In genomic region chr10:61001731-61002122, GRCh38 we compare ENCODE assay signal across 9 cellular contexts. TPM values are rescaled to one million over a fixed set of nuclear protein-coding genes. Genes with fewer than 3 reads are reported as not detected.
DNase-seq lines count a peak whose midpoint lies in the region; ATAC-seq and TF ChIP-seq lines count a peak whose summit lies in the region.
"Had no signal": no experiment of that assay in that cellular context is flagged by ENCODE, and none has a peak within 500 bp of the region (broad histone marks: within the 10 kb centered on the region; RNA-seq: fewer than 3 reads in every experiment).

No MANE protein-coding gene starts in this region.

- H3K9me3 Mint-ChIP-seq in activated T-cell treated with anti-CD3 and anti-CD28 coated beads, Interleukin-2, amount 50 U/mL, for 4 hours: no peaks in the 10 kb centered on the region

- H3K4me3 ChIP-seq in AG10803 (ENCODE audit: low read length) (peak overlapping the region; percentile 26; the same call in 1 of the 2 replicates), NT2/D1 (ENCODE audit: insufficient read length, low read depth) (peak overlapping the region; percentile 43), esophagus (ENCODE audit: low read depth in 1 of 2, low read length in 2 of 2) (peak overlapping the region; percentile 24 to 49), osteoblast (ENCODE audit: insufficient read depth, low read length) (peak overlapping the region; percentile 57)

- H3K27ac ChIP-seq in esophagus (ENCODE audit: low read depth in 2 of 2, low read length in 1 of 2) (no peak overlapping the region), osteoblast (ENCODE audit: low read depth, low read length) (no peak overlapping the region)

- no peaks in the 10 kb centered on the region for H3K79me2 ChIP-seq in osteoblast (ENCODE audit: insufficient read depth, low read length)

- peaks cover 44% of the 10 kb centered on the region for H3K27me3 Mint-ChIP-seq in activated T-cell treated with anti-CD3 and anti-CD28 coated beads, Interleukin-2, amount 50 U/mL, for 4 hours (ENCODE audit: low read depth)

- TF ChIP-seq CTCF in AG10803 (conservative IDR thresholded peaks at IDR 0.05; ENCODE audit: low read length) (no peak), osteoblast (IDR thresholded peaks at IDR 0.05; ENCODE audit: extremely low read depth, low read depth, low read length) (no peak)

- H3K27me3 ChIP-seq in NT2/D1 (ENCODE audit: insufficient read depth, insufficient read length): peaks cover 33% of the 10 kb centered on the region
- H3K27me3 ChIP-seq in esophagus (ENCODE audit: control insufficient read depth in 1 of 2, insufficient read depth in 2 of 2, low read length in 2 of 2): no peaks in the 10 kb centered on the region
- peaks cover 28% of the 10 kb centered on the region for H3K27me3 ChIP-seq in osteoblast (ENCODE audit: insufficient read depth, low read length)

- H3K36me3 Mint-ChIP-seq in activated T-cell treated with anti-CD3 and anti-CD28 coated beads, Interleukin-2, amount 50 U/mL, for 4 hours (ENCODE audit: insufficient read depth): no peaks in the 10 kb centered on the region

- peaks cover 2% of the 10 kb centered on the region for H3K4me1 Mint-ChIP-seq in activated T-cell treated with anti-CD3 and anti-CD28 coated beads, Interleukin-2, amount 50 U/mL, for 4 hours (ENCODE audit: low read depth)

- no peak overlapping the region for H2AFZ ChIP-seq in osteoblast (ENCODE audit: low read length)

- H3K9me3 ChIP-seq in NT2/D1 (ENCODE audit: insufficient read depth, low read length) (no peaks in the 10 kb centered on the region), esophagus (ENCODE audit: control insufficient read depth in 2 of 2, insufficient read depth in 1 of 2, low read depth in 1 of 2, low read length in 1 of 2) (no peaks in the 10 kb centered on the region), osteoblast (ENCODE audit: low read depth, low read length) (no peaks in the 10 kb centered on the region)

- H3K4me2 ChIP-seq in osteoblast (ENCODE audit: insufficient read depth, low read length): peak overlapping the region; percentile 32

- no peak for DNase-seq in AG10803 (ENCODE audit: low read depth)
- no peak for DNase-seq in NT2/D1 (ENCODE audit: low read depth, low spot score)
- no peak for DNase-seq in osteoblast (ENCODE audit: insufficient read length, low spot score, missing footprints)
- DNase-seq in NCI-H1930 (lab: John Stamatoyannopoulos, UW): no peak
- no peak for DNase-seq in cortex of kidney (lab: John Stamatoyannopoulos, UW)
- no peak for DNase-seq in central memory CD4-positive, alpha-beta T cell
- no peak for DNase-seq in activated T-cell treated with anti-CD3 and anti-CD28 coated beads, Interleukin-2, amount 50 U/mL, for 4 hours
- DNase-seq: HCEC 1CT had no signal

- H3K36me3 ChIP-seq in NT2/D1 (ENCODE audit: insufficient read depth, insufficient read length, low read length): no peaks in the 10 kb centered on the region
- no peaks in the 10 kb centered on the region for H3K36me3 ChIP-seq in esophagus (ENCODE audit: control insufficient read depth in 2 of 2, insufficient read depth in 2 of 2, low read length in 1 of 2)
- no peaks in the 10 kb centered on the region for H3K36me3 ChIP-seq in osteoblast (ENCODE audit: insufficient read depth, low read length)

- H3K4me1 ChIP-seq in NT2/D1 (ENCODE audit: insufficient read depth, insufficient read length) (no peaks in the 10 kb centered on the region), esophagus (ENCODE audit: control insufficient read depth in 2 of 2, insufficient read depth in 2 of 2, low read length in 1 of 2) (no peaks in the 10 kb centered on the region), osteoblast (ENCODE audit: insufficient read depth, low read length) (no peaks in the 10 kb centered on the region)

- no peak overlapping the region for H3K4me3 Mint-ChIP-seq in activated T-cell treated with anti-CD3 and anti-CD28 coated beads, Interleukin-2, amount 50 U/mL, for 4 hours

- 34 to 39% methylated on average over 18 of the region's 18 CpGs for WGBS in esophagus, 2 donors

- no peaks in the 10 kb centered on the region for H4K20me1 ChIP-seq in osteoblast (ENCODE audit: insufficient read depth, low read length)

- no peak for ATAC-seq in activated T-cell treated with anti-CD3 and anti-CD28 coated beads, Interleukin-2, amount 50 U/mL, for 4 hours

- H3K9ac ChIP-seq in NT2/D1 (ENCODE audit: insufficient read length, low read depth): no peak overlapping the region

RNA-seq across cellular contexts. Expression of gene RHOBTB1, which starts 57.7 kb away (rescaled TPM):
- polyA plus RNA-seq in esophagus: under 1 TPM; 0.73 to 0.77 TPM
- 32.9 and 38.0 TPM in 2 replicates for total RNA-seq in osteoblast
- total RNA-seq in activated T-cell treated with anti-CD3 and anti-CD28 coated beads, Interleukin-2, amount 50 U/mL, for 4 hours: under 1 TPM in 1 of 3 donors, not detected in 2; 0.28 TPM

Comparison
In these comparisons a context has a peak if more than half of its experiments do, and no peak if none do; other contexts are left out.
1. RNA of gene RHOBTB1, which starts 57.7 kb away (total RNA-seq): 32.9 to 38.0 TPM in osteoblast; 0.28 TPM in activated T-cell treated with anti-CD3 and anti-CD28 coated beads, Interleukin-2, amount 50 U/mL, for 4 hours; every median in the first group is over 10 times any median in the second.
2. Peak in every context shown above with its lines, with median percentiles within 50 percentile points of each other: H3K4me3 ChIP-seq.